Comparison of ENCODE assay signal across 8 cellular contexts in the genomic region with DNA sequence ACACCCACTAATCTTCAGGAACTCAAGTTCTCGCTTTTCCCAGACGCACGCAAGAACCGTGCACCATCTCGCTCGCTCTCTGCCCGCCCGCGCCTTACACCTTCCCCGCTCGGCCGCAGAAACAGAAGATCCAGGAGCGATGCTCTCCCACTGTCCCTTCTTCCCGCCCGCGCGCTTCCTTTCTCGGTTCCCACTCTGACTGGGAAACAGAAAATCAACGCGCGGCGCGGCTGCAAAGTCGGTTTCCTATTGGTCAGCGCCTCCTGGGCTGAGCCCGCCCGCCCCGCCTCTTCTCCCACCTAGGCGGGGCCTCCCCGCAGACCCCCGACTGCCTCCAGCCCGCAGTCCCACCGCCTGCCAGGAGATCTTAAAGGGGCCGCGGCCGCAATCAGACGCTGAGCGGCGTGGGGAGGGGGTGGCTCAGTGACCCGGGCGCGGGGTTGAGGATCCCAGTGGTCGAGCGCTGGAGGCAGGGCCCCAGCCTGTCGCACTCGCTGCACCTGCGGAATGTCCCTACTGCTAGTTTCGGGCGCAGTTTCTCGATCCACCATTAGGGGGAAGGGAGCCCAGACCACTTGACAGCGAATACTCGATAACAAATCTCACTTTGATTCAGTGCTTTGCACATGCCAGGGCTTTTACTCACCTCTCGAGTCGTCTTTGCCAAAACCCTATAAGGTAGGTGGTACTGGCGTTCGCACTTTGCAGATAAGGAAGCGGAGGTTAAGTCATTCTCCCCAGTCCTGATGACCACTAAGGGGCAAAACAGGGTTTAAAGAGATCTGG. TPM values are rescaled to one million over a fixed set of nuclear protein-coding genes. Genes with fewer than 3 reads are reported as not detected.
DNase-seq lines count a peak whose midpoint lies in the region; TF ChIP-seq lines count a peak whose summit lies in the region.

No MANE protein-coding gene starts in this region.

- H3K27ac ChIP-seq in osteoblast (ENCODE audit: low read depth, low read length) (no peak overlapping the region), thymus (ENCODE audit: low read depth) (peak overlapping the region; percentile 78)

- H3K4me2 ChIP-seq in osteoblast (ENCODE audit: insufficient read depth, low read length), result peak overlapping the region; percentile 83

- H3K4me1 ChIP-seq in osteoblast (ENCODE audit: insufficient read depth, low read length) (peaks cover 8% of the 10 kb centered on the region), thymus (ENCODE audit: control insufficient read depth, insufficient read depth, low read length) (peaks cover 4% of the 10 kb centered on the region)

- H2AFZ ChIP-seq in osteoblast (ENCODE audit: low read length), result peak overlapping the region; percentile 75

- DNase-seq in GM06990 (ENCODE audit: extremely low read depth, insufficient read length) (peak; percentile 97), HFF-Myc (ENCODE audit: extremely low read depth, low read depth) (peak; percentile 91), NAMALWA (ENCODE audit: low spot score) (peak; percentile 98), SK-N-DZ (ENCODE audit: low spot score) (peak; percentile 97), glutamatergic neuron (peak; percentile 99), osteoblast (ENCODE audit: insufficient read length, low spot score, missing footprints) (peak; percentile 99)

- H3K36me3 Mint-ChIP-seq in activated naive CD4-positive, alpha-beta T cell treated with anti-CD3 and anti-CD28 coated beads, Interleukin-2, amount 50 U/mL, for 24 hours, result peaks cover 5% of the 10 kb centered on the region
- peaks cover 3% of the 10 kb centered on the region for H3K36me3 Mint-ChIP-seq in glutamatergic neuron (ENCODE audit: unreplicated experiment)

- no peaks in the 10 kb centered on the region for H4K20me1 ChIP-seq in osteoblast (ENCODE audit: insufficient read depth, low read length)

- under 1% methylated on average over 57 of the region's 57 CpGs for WGBS in thymus

- no peaks in the 10 kb centered on the region for H3K9me3 Mint-ChIP-seq in activated naive CD4-positive, alpha-beta T cell treated with anti-CD3 and anti-CD28 coated beads, Interleukin-2, amount 50 U/mL, for 24 hours
- H3K9me3 Mint-ChIP-seq in glutamatergic neuron (ENCODE audit: unreplicated experiment), result peaks cover 9% of the 10 kb centered on the region

- peak overlapping the region; percentile 97 for H3K4me3 Mint-ChIP-seq in activated naive CD4-positive, alpha-beta T cell treated with anti-CD3 and anti-CD28 coated beads, Interleukin-2, amount 50 U/mL, for 24 hours
- peak overlapping the region; percentile 98 for H3K4me3 Mint-ChIP-seq in glutamatergic neuron (ENCODE audit: unreplicated experiment)

- H3K27me3 ChIP-seq in GM06990 (replicated peaks; ENCODE audit: control insufficient read depth, insufficient read depth, low read length) (no peaks in the 10 kb centered on the region), osteoblast (ENCODE audit: insufficient read depth, low read length) (peaks cover 10% of the 10 kb centered on the region), thymus (ENCODE audit: control insufficient read depth, insufficient read depth) (peaks cover 6% of the 10 kb centered on the region)

- H3K9me3 ChIP-seq in osteoblast (ENCODE audit: low read depth, low read length) (no peaks in the 10 kb centered on the region), thymus (ENCODE audit: control insufficient read depth) (no peaks in the 10 kb centered on the region)

- no peaks in the 10 kb centered on the region for H3K79me2 ChIP-seq in osteoblast (ENCODE audit: insufficient read depth, low read length)

- H3K27me3 Mint-ChIP-seq in activated naive CD4-positive, alpha-beta T cell treated with anti-CD3 and anti-CD28 coated beads, Interleukin-2, amount 50 U/mL, for 24 hours, result no peaks in the 10 kb centered on the region
- peaks cover 12% of the 10 kb centered on the region for H3K27me3 Mint-ChIP-seq in glutamatergic neuron (ENCODE audit: unreplicated experiment)

- H3K36me3 ChIP-seq in GM06990 (ENCODE audit: control insufficient read depth, insufficient read depth, low read length) (peaks cover 11% of the 10 kb centered on the region), osteoblast (ENCODE audit: insufficient read depth, low read length) (no peaks in the 10 kb centered on the region), thymus (ENCODE audit: control insufficient read depth, insufficient read depth) (peaks cover 3% of the 10 kb centered on the region)

- peak overlapping the region; percentile 74 for H3K4me3 ChIP-seq in GM06990 (replicated peaks; ENCODE audit: low read depth, low read length)
- peak overlapping the region; percentile 61 for H3K4me3 ChIP-seq in HFF-Myc (replicated peaks; ENCODE audit: low read depth, low read length)
- peak overlapping the region; percentile 76 for H3K4me3 ChIP-seq in osteoblast (ENCODE audit: insufficient read depth, low read length)
- H3K4me3 ChIP-seq in thymus (ENCODE audit: low read length), result peak overlapping the region; percentile 76

- H3K4me1 Mint-ChIP-seq in activated naive CD4-positive, alpha-beta T cell treated with anti-CD3 and anti-CD28 coated beads, Interleukin-2, amount 50 U/mL, for 24 hours, result peaks cover 27% of the 10 kb centered on the region
- H3K4me1 Mint-ChIP-seq in glutamatergic neuron (ENCODE audit: low read depth, unreplicated experiment), result peaks cover 4% of the 10 kb centered on the region

- TF ChIP-seq CTCF in GM06990 (IDR thresholded peaks at IDR 0.05; ENCODE audit: insufficient read depth, low read length, poor library complexity, severe bottlenecking) (peak; percentile 60), HFF-Myc (IDR thresholded peaks at IDR 0.05; ENCODE audit: low read depth, low read length, missing control alignments) (peak; percentile 68), glutamatergic neuron (IDR thresholded peaks at IDR 0.05; ENCODE audit: partially characterized antibody, unreplicated experiment) (peak; percentile 78), osteoblast (IDR thresholded peaks at IDR 0.05; ENCODE audit: extremely low read depth, low read depth, low read length) (peak; percentile 27)

- H3K27ac Mint-ChIP-seq in activated naive CD4-positive, alpha-beta T cell treated with anti-CD3 and anti-CD28 coated beads, Interleukin-2, amount 50 U/mL, for 24 hours, result peak overlapping the region; percentile 92
- peak overlapping the region; percentile 72 for H3K27ac Mint-ChIP-seq in glutamatergic neuron (ENCODE audit: unreplicated experiment)

RNA-seq across cellular contexts. Expression of gene SLC25A23, which starts 0.7 kb away (rescaled TPM):
- polyA plus RNA-seq in SK-N-DZ (2014; cell fraction: cytosol; rRNA removed), result 52.5 and 72.5 TPM in 2 replicates
- polyA plus RNA-seq in SK-N-DZ (2014; cell fraction: nucleus; rRNA removed), result 27.0 and 37.3 TPM in 2 replicates
- total RNA-seq in glutamatergic neuron (ENCODE audit: unreplicated experiment) (30.2 TPM), osteoblast (22.8 and 23.6 TPM in 2 replicates)
- 8.8 TPM for polyA plus RNA-seq in thymus

RNA-seq across cellular contexts. Expression of gene CRB3, which starts 3.8 kb away (rescaled TPM):
- not detected in 2 replicates for polyA plus RNA-seq in SK-N-DZ (2014; cell fraction: cytosol; rRNA removed)
- not detected in 2 replicates for polyA plus RNA-seq in SK-N-DZ (2014; cell fraction: nucleus; rRNA removed)
- total RNA-seq in glutamatergic neuron (ENCODE audit: unreplicated experiment) (not detected), osteoblast (not detected in 2 replicates)
- 7.0 TPM for polyA plus RNA-seq in thymus

RNA-seq across cellular contexts. Expression of gene DENND1C, which starts 21.3 kb away (rescaled TPM):
- polyA plus RNA-seq in SK-N-DZ (2014; cell fraction: cytosol; rRNA removed), result not detected in 2 replicates
- 0.72 TPM in 1 of 2 replicates, not detected in the other for polyA plus RNA-seq in SK-N-DZ (2014; cell fraction: nucleus; rRNA removed)
- not detected for total RNA-seq in glutamatergic neuron (ENCODE audit: unreplicated experiment)
- total RNA-seq in osteoblast, result not detected in 2 replicates
- 46.6 TPM for polyA plus RNA-seq in thymus

RNA-seq across cellular contexts. Expression of gene SLC25A41, which starts 26.7 kb away (rescaled TPM):
- 0.54 and 1.9 TPM in 2 replicates for polyA plus RNA-seq in SK-N-DZ (2014; cell fraction: cytosol; rRNA removed)
- 0.85 TPM in 1 of 2 replicates, not detected in the other for polyA plus RNA-seq in SK-N-DZ (2014; cell fraction: nucleus; rRNA removed)
- total RNA-seq in glutamatergic neuron (ENCODE audit: unreplicated experiment) (0.29 TPM), osteoblast (not detected in 2 replicates)
- polyA plus RNA-seq in thymus, result 0.27 TPM

RNA-seq across cellular contexts. Expression of gene KHSRP, which starts 35.7 kb away (rescaled TPM):
- polyA plus RNA-seq in SK-N-DZ (2014; cell fraction: cytosol; rRNA removed), result 147 and 149 TPM in 2 replicates
- polyA plus RNA-seq in SK-N-DZ (2014; cell fraction: nucleus; rRNA removed), result 123 and 179 TPM in 2 replicates
- 318 TPM for total RNA-seq in glutamatergic neuron (ENCODE audit: unreplicated experiment)
- total RNA-seq in osteoblast, result 89.9 and 90.5 TPM in 2 replicates
- 93.1 TPM for polyA plus RNA-seq in thymus

Comparison
In these comparisons a context has a peak if more than half of its experiments do, and no peak if none do; other contexts are left out.
1. CTCF ChIP-seq: peak in every context shown above with its lines; median percentile 78 in glutamatergic neuron; 68 in HFF-Myc; 60 in GM06990; 27 in osteoblast.